Comparison of ENCODE assay signal across 9 cellular contexts in the genomic region with DNA sequence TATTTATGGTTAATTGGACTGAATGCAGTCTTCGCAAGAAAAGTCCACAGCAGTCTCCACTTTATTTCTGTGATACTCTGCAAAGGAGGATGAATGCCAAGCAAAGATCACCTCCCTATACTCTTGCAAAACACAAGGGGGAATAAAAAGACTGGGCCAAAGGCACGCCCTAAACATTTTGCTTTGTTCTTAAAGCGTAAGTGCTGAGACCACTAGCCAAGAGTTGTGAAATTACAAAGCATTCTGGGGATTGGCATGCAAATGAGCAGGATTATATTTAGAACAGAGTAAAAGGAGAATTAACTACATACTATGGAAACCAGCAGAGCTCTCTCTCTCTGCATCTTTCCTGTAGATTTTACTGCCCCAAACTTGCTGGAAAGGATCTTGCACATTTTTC. TPM values are rescaled to one million over a fixed set of nuclear protein-coding genes. Genes with fewer than 3 reads are reported as not detected.
DNase-seq lines count a peak whose midpoint lies in the region; ATAC-seq and FAIRE-seq lines count a peak whose summit lies in the region.
"Had no signal": no experiment of that assay in that cellular context is flagged by ENCODE, and none has a peak within 500 bp of the region (broad histone marks: within the 10 kb centered on the region; RNA-seq: fewer than 3 reads in every experiment).

No MANE protein-coding gene starts in this region.

- no peaks in the 10 kb centered on the region for H3K36me3 ChIP-seq in MG63

- DNase-seq in MG63 = peak; percentile 70
- DNase-seq in skeletal muscle cell (ENCODE audit: low read depth) = peak; percentile 72
- DNase-seq in 8988T = no peak
- DNase-seq in T1000 (lab: John Stamatoyannopoulos, UW) = no peak
- no peak for DNase-seq in SW 1271 (lab: John Stamatoyannopoulos, UW)
- DNase-seq: stimulated activated CD8-positive, alpha-beta memory T cell treated with anti-CD3 and anti-CD28 coated beads, Interleukin-4, amount 100 ng/mL, for 48 hours had no signal

- ATAC-seq in GM18502 (IDR thresholded peaks at IDR 0.05; ENCODE audit: poor library complexity, unreplicated experiment) (peak; percentile 50), HG03520 (IDR thresholded peaks at IDR 0.05; ENCODE audit: unreplicated experiment) (no peak)

- no peaks in the 10 kb centered on the region for H3K9me3 ChIP-seq in MG63

- FAIRE-seq in endometrium (lab: Jason Lieb, UNC) = peak; percentile 72

- H3K4me3 ChIP-seq in MG63 = peak overlapping the region; percentile 64
- H3K4me3 ChIP-seq in skeletal muscle cell (ENCODE audit: low read depth, low read length) = no peak overlapping the region

- no peaks in the 10 kb centered on the region for H3K27me3 ChIP-seq in MG63

RNA-seq across cellular contexts. Expression of a gene that starts 54.5 kb away (rescaled TPM):
- total RNA-seq in MG63 (2014; rRNA removed; shearing (Covaris generic); ENCODE audit: low replicate concordance) = 84.1 and 90.7 TPM in 2 replicates

Comparison
In these comparisons a context has a peak if more than half of its experiments do, and no peak if none do; other contexts are left out.
1. DNase-seq: peak in MG63 (single experiment) and skeletal muscle cell (single experiment); none in 8988T (single experiment), T1000 (single experiment) and SW 1271 (0 of 2).